In genomic region chr14:36271222-36271621, GRCh38 we compare ENCODE assay signal across 18 cellular contexts.
"Had no signal": no experiment of that assay in that cellular context is flagged by ENCODE, and none has a peak within 500 bp of the region (broad histone marks: within the 10 kb centered on the region; RNA-seq: fewer than 3 reads in every experiment).

No MANE protein-coding gene starts in this region.

- H3K4me1 Mint-ChIP-seq: nephron had no signal

- ATAC-seq: effector memory CD8-positive, alpha-beta T cell; right cardiac atrium had no signal

- H3K4me3 ChIP-seq: prostate gland had no signal

- H3K36me3 ChIP-seq: brain microvascular endothelial cell, left lung, prostate gland, suprapubic skin had no signal

- H3K4me1 ChIP-seq: prostate gland had no signal

- DNase-seq: activated CD4-positive, CD25-positive, alpha-beta regulatory T cell treated with anti-CD3 and anti-CD28 coated beads, Interleukin-2, amount 50 U/mL, for 72 hours; activated naive CD4-positive, alpha-beta T cell treated with Interleukin-2 at 50 U/mL for 16 hours; brain microvascular endothelial cell; cortex of kidney; effector memory CD8-positive, alpha-beta T cell; islet precursor cell; left lung; right cardiac atrium; small intestine; SW 1271 had no signal

- H3K27ac ChIP-seq: brain microvascular endothelial cell, epithelial cell of prostate, prostate gland, suprapubic skin had no signal

- H3K36me3 Mint-ChIP-seq: memory B cell, type B pancreatic cell had no signal

- H3K27ac Mint-ChIP-seq: activated T-helper 1 cell treated with anti-CD3 and anti-CD28 coated beads, Interleukin-12 subunit alpha, Interleukin-12 subunit beta, Interleukin-2, Interleukin-4 antibody, amounts not matched to agents 30 ng/mL and 10 ng/mL and 1 ng/mL, durations not matched to agents 14 hours and 24 hours and 36 hours; effector memory CD8-positive, alpha-beta T cell; memory B cell; nephron; stimulated activated naive CD8-positive, alpha-beta T cell treated with anti-CD3 and anti-CD28 coated beads, Interleukin-15, Interleukin-2, amounts not matched to agents 100 ng/mL and 50 ng/mL, for 24 hours; type B pancreatic cell had no signal

- H3K9me3 Mint-ChIP-seq: activated T-helper 1 cell treated with anti-CD3 and anti-CD28 coated beads, Interleukin-12 subunit alpha, Interleukin-12 subunit beta, Interleukin-2, Interleukin-4 antibody, amounts not matched to agents 30 ng/mL and 10 ng/mL and 1 ng/mL, durations not matched to agents 14 hours and 24 hours and 36 hours; effector memory CD8-positive, alpha-beta T cell; memory B cell; nephron; stimulated activated naive CD8-positive, alpha-beta T cell treated with anti-CD3 and anti-CD28 coated beads, Interleukin-15, Interleukin-2, amounts not matched to agents 100 ng/mL and 50 ng/mL, for 24 hours; type B pancreatic cell had no signal

- H3K4me3 Mint-ChIP-seq: memory B cell, nephron had no signal
